ENCODE assay signal across 1 cellular context in the genomic region with DNA sequence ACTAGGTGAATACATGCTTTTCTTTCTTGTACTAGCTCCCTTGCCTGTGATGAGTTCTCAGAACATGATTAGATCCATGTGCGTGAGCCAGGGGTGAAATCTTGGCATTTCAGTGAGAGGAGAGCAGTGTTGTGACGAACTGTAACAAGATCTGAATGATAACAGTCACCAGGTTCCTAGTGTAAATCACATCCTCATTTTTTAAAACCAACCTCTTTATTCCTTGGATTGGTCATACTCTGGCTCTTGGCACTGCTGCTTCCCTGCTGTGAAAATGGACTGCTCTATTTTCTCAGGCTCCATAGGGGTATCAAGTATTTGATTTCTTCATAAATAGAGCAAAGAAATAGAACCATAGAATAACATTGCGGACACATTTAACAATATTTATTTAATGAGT.
TF ChIP-seq lines count a peak whose summit lies in the region.

No MANE protein-coding gene starts in this region.

TF ChIP-seq in HepG2, 621 proteins besides CTCF, POLR2A, EP300 and RAD21 (continued from another document):
- TF ChIP-seq, protein P1, sequence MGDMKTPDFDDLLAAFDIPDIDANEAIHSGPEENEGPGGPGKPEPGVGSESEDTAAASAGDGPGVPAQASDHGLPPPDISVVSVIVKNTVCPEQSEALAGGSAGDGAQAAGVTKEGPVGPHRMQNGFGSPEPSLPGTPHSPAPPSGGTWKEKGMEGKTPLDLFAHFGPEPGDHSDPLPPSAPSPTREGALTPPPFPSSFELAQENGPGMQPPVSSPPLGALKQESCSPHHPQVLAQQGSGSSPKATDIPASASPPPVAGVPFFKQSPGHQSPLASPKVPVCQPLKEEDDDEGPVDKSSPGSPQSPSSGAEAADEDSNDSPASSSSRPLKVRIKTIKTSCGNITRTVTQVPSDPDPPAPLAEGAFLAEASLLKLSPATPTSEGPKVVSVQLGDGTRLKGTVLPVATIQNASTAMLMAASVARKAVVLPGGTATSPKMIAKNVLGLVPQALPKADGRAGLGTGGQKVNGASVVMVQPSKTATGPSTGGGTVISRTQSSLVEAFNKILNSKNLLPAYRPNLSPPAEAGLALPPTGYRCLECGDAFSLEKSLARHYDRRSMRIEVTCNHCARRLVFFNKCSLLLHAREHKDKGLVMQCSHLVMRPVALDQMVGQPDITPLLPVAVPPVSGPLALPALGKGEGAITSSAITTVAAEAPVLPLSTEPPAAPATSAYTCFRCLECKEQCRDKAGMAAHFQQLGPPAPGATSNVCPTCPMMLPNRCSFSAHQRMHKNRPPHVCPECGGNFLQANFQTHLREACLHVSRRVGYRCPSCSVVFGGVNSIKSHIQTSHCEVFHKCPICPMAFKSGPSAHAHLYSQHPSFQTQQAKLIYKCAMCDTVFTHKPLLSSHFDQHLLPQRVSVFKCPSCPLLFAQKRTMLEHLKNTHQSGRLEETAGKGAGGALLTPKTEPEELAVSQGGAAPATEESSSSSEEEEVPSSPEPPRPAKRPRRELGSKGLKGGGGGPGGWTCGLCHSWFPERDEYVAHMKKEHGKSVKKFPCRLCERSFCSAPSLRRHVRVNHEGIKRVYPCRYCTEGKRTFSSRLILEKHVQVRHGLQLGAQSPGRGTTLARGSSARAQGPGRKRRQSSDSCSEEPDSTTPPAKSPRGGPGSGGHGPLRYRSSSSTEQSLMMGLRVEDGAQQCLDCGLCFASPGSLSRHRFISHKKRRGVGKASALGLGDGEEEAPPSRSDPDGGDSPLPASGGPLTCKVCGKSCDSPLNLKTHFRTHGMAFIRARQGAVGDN (CRISPR knock-in tag; IDR thresholded peaks at IDR 0.05): no peak
- no peak for TF ChIP-seq GLI4 (CRISPR knock-in tag; IDR thresholded peaks at IDR 0.05; ENCODE audit: borderline replicate concordance)
- TF ChIP-seq TEAD3 (CRISPR knock-in tag; optimal IDR thresholded peaks at IDR 0.05; ENCODE audit: borderline replicate concordance): no peak
- TF ChIP-seq, protein P2, sequence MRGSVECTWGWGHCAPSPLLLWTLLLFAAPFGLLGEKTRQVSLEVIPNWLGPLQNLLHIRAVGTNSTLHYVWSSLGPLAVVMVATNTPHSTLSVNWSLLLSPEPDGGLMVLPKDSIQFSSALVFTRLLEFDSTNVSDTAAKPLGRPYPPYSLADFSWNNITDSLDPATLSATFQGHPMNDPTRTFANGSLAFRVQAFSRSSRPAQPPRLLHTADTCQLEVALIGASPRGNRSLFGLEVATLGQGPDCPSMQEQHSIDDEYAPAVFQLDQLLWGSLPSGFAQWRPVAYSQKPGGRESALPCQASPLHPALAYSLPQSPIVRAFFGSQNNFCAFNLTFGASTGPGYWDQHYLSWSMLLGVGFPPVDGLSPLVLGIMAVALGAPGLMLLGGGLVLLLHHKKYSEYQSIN (CRISPR knock-in tag; IDR thresholded peaks at IDR 0.05; ENCODE audit: borderline replicate concordance): no peak
- no peak for TF ChIP-seq GFI1 (CRISPR knock-in tag; IDR thresholded peaks at IDR 0.05; ENCODE audit: borderline replicate concordance)
- no peak for TF ChIP-seq SP1 (IDR thresholded peaks at IDR 0.05)
- no peak for TF ChIP-seq SP1 (CRISPR knock-in tag; IDR thresholded peaks at IDR 0.05)
- TF ChIP-seq ARNT2 (CRISPR knock-in tag; IDR thresholded peaks at IDR 0.05; ENCODE audit: low read depth): no peak
- no peak for TF ChIP-seq ZFAT (CRISPR knock-in tag; conservative IDR thresholded peaks at IDR 0.05)
- TF ChIP-seq, protein P3, sequence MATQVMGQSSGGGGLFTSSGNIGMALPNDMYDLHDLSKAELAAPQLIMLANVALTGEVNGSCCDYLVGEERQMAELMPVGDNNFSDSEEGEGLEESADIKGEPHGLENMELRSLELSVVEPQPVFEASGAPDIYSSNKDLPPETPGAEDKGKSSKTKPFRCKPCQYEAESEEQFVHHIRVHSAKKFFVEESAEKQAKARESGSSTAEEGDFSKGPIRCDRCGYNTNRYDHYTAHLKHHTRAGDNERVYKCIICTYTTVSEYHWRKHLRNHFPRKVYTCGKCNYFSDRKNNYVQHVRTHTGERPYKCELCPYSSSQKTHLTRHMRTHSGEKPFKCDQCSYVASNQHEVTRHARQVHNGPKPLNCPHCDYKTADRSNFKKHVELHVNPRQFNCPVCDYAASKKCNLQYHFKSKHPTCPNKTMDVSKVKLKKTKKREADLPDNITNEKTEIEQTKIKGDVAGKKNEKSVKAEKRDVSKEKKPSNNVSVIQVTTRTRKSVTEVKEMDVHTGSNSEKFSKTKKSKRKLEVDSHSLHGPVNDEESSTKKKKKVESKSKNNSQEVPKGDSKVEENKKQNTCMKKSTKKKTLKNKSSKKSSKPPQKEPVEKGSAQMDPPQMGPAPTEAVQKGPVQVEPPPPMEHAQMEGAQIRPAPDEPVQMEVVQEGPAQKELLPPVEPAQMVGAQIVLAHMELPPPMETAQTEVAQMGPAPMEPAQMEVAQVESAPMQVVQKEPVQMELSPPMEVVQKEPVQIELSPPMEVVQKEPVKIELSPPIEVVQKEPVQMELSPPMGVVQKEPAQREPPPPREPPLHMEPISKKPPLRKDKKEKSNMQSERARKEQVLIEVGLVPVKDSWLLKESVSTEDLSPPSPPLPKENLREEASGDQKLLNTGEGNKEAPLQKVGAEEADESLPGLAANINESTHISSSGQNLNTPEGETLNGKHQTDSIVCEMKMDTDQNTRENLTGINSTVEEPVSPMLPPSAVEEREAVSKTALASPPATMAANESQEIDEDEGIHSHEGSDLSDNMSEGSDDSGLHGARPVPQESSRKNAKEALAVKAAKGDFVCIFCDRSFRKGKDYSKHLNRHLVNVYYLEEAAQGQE (IDR thresholded peaks at IDR 0.05; ENCODE audit: borderline replicate concordance in 1 of 2, low read depth in 1 of 2, low read length in 2 of 2): no peak
